In genomic region chr5:102453716-102454115, GRCh38 we compare ENCODE assay signal across 11 cellular contexts. TPM values are rescaled to one million over a fixed set of nuclear protein-coding genes. Genes with fewer than 3 reads are reported as not detected.
DNase-seq lines count a peak whose midpoint lies in the region; ATAC-seq and TF ChIP-seq lines count a peak whose summit lies in the region.
"Had no signal": no experiment of that assay in that cellular context is flagged by ENCODE, and none has a peak within 500 bp of the region (broad histone marks: within the 10 kb centered on the region; RNA-seq: fewer than 3 reads in every experiment).

No MANE protein-coding gene starts in this region.

- no peak for TF ChIP-seq CTCF in sigmoid colon (IDR thresholded peaks at IDR 0.05)

- TF ChIP-seq EP300 in sigmoid colon (IDR thresholded peaks at IDR 0.05) = no peak

- no peaks in the 10 kb centered on the region for H3K36me3 ChIP-seq in BLaER1 treated with 17β-estradiol and CSF1 and Interleukin-3, amounts not matched to agents 10 nM and 100 nM
- H3K36me3 ChIP-seq in sigmoid colon = no peaks in the 10 kb centered on the region

- intact Hi-C loops in sigmoid colon (cut with DNase I) = no loop called here

- H3K4me2 ChIP-seq in BLaER1 treated with 17β-estradiol and CSF1 and Interleukin-3, amounts not matched to agents 10 nM and 100 nM = peak overlapping the region in 10 of 11 experiments; percentile 8 to 42 (median 20); a peak in 8 of 22 replicates

- peak; percentile 92 for ATAC-seq in GM19351 (IDR thresholded peaks at IDR 0.05; ENCODE audit: unreplicated experiment)
- ATAC-seq in HG03060 (IDR thresholded peaks at IDR 0.05; ENCODE audit: low read depth, unreplicated experiment) = peak; percentile 88
- no peak for ATAC-seq in activated CD4-positive, CD25-positive, alpha-beta regulatory T cell treated with anti-CD3 and anti-CD28 coated beads, Interleukin-2, amount 50 U/mL, for 24 hours

- H3K27me3 ChIP-seq in BLaER1 treated with 17β-estradiol and CSF1 and Interleukin-3, amounts not matched to agents 10 nM and 100 nM = no peaks in the 10 kb centered on the region
- H3K27me3 ChIP-seq in sigmoid colon = no peaks in the 10 kb centered on the region

- no peak for TF ChIP-seq POLR2A in sigmoid colon (IDR thresholded peaks at IDR 0.05)

- peaks cover 0 to 10% (median 0%) of the 10 kb centered on the region in 11 experiments; a peak in 9 of 22 replicates for H3K9me3 ChIP-seq in BLaER1 treated with 17β-estradiol and CSF1 and Interleukin-3, amounts not matched to agents 10 nM and 100 nM (replicated peaks in 1 of 11)
- H3K9me3 ChIP-seq in sigmoid colon = peaks cover 0 to 3% (median 0%) of the 10 kb centered on the region in 4 donors

- peaks cover 0 to 4% (median 0%) of the 10 kb centered on the region in 10 experiments; a peak in 3 of 20 replicates for H3K4me1 ChIP-seq in BLaER1 treated with 17β-estradiol and CSF1 and Interleukin-3, amounts not matched to agents 10 nM and 100 nM
- H3K4me1 ChIP-seq in sigmoid colon = no peaks in the 10 kb centered on the region

- H3K27ac ChIP-seq in BLaER1 treated with 17β-estradiol and CSF1 and Interleukin-3, amounts not matched to agents 10 nM and 100 nM = 0 out of 22 replicates have a peak overlapping the region, but pooled peaks of 3 of the 11 experiments have one; percentile 12 to 33 (median 23)
- H3K27ac ChIP-seq in sigmoid colon = no peak overlapping the region

- no peaks in the 10 kb centered on the region for H4K20me1 ChIP-seq in BLaER1 treated with 17β-estradiol and CSF1 and Interleukin-3, amounts not matched to agents 10 nM and 100 nM

- H3K9ac ChIP-seq in BLaER1 treated with 17β-estradiol and CSF1 and Interleukin-3, amounts not matched to agents 10 nM and 100 nM = no peak overlapping the region

- H3K4me3 ChIP-seq in BLaER1 treated with 17β-estradiol and CSF1 and Interleukin-3, amounts not matched to agents 10 nM and 100 nM = no peak overlapping the region
- no peak overlapping the region for H3K4me3 ChIP-seq in sigmoid colon

- DNase-seq in RPMI8226 = peak; percentile 20
- DNase-seq in GM03348 (ENCODE audit: low spot score) = no peak
- DNase-seq in amniotic stem cell (lab: John Stamatoyannopoulos, UW) = no peak
- DNase-seq in sigmoid colon = no peak
- DNase-seq: activated CD4-positive, CD25-positive, alpha-beta regulatory T cell treated with anti-CD3 and anti-CD28 coated beads, Interleukin-2, amount 50 U/mL, for 72 hours had no signal

RNA-seq across cellular contexts. Expression of gene SLCO6A1, which starts 45.1 kb away (rescaled TPM):
- not detected for total RNA-seq in sigmoid colon
- not detected for polyA plus RNA-seq in sigmoid colon
- polyA plus RNA-seq: CD14-positive monocyte, IgD-negative memory B cell had no signal

Comparison
In these comparisons a context has a peak if more than half of its experiments do, and no peak if none do; other contexts are left out.
1. ATAC-seq: peak in GM19351 (single experiment) and HG03060 (single experiment); none in activated CD4-positive, CD25-positive, alpha-beta regulatory T cell treated with anti-CD3 and anti-CD28 coated beads, Interleukin-2, amount 50 U/mL, for 24 hours (0 of 2).